ENCODE assay signal across 9 cellular contexts in genomic region chr11:130002846-130003716, GRCh38.
DNase-seq lines count a peak whose midpoint lies in the region; ATAC-seq and FAIRE-seq lines count a peak whose summit lies in the region.
"Had no signal": no experiment of that assay in that cellular context is flagged by ENCODE, and none has a peak within 500 bp of the region (broad histone marks: within the 10 kb centered on the region; RNA-seq: fewer than 3 reads in every experiment).

No MANE protein-coding gene starts in this region.

- FAIRE-seq in islet of Langerhans (lab: Jason Lieb, UNC) = peak; percentile 91
- FAIRE-seq: colon had no signal

- DNase-seq in AG20443 (ENCODE audit: low spot score) (peak; percentile 97), NCI-H446 (lab: John Stamatoyannopoulos, UW) (peak; percentile 96 to 100), cerebellar cortex (ENCODE audit: low spot score) (peak; percentile 100)
- peak; percentile 78 for DNase-seq in stimulated activated CD4-positive, alpha-beta T cell treated with anti-CD3 and anti-CD28 coated beads, Interleukin-12 subunit alpha, Interleukin-12 subunit beta, amount 100 ng/mL, for 24 hours (ENCODE audit: low read depth in 2 of 2)

- peak; percentile 74 for ATAC-seq in GM19043 (IDR thresholded peaks at IDR 0.05; ENCODE audit: low read depth, unreplicated experiment)
- peak; percentile 80 for ATAC-seq in HG03354 (IDR thresholded peaks at IDR 0.05; ENCODE audit: poor library complexity, severe bottlenecking, unreplicated experiment)
- ATAC-seq in activated CD4-positive, CD25-positive, alpha-beta regulatory T cell treated with anti-CD3 and anti-CD28 coated beads, Interleukin-2, amount 50 U/mL, for 24 hours = peak; percentile 76 to 80

Comparison
In these comparisons a context has a peak if more than half of its experiments do, and no peak if none do; other contexts are left out.
1. Peak in every context shown above with its lines: DNase-seq and ATAC-seq.